Comparison of ENCODE assay signal across 8 cellular contexts in genomic region chr22:20858615-20859416, GRCh38. TPM values are rescaled to one million over a fixed set of nuclear protein-coding genes. Genes with fewer than 3 reads are reported as not detected.
DNase-seq lines count a peak whose midpoint lies in the region; ATAC-seq lines count a peak whose summit lies in the region.

Gene PI4KA, minus strand, starts transcription at chr22:20858811. Its CDS starts 86 bp downstream, at chr22:20858725.
Gene SNAP29, plus strand, starts transcription at chr22:20859007. Its CDS starts 104 bp downstream, at chr22:20859111.

- DNase-seq in AG08396 (ENCODE audit: low spot score) (peak; percentile 100), NCI-H345 (lab: John Stamatoyannopoulos, UW) (peak; percentile 96), caudate nucleus (lab: John Stamatoyannopoulos, UW) (peak; percentile 54 to 99 (median 95)), immature natural killer cell (peak; percentile 99), smooth muscle cell of the brain vasculature (ENCODE audit: low read depth, low spot score) (peak; percentile 93)
- DNase-seq in activated CD4-positive, CD25-positive, alpha-beta regulatory T cell (lab: John Stamatoyannopoulos, UW), result peak; percentile 94 to 98 (median 98)

- peak within 1 kb of the TSS; percentile 86 to 92 (median 90) for H3K4me3 Mint-ChIP-seq in immature natural killer cell

- peak within 1 kb of the TSS; percentile 89 to 94 (median 92) for H3K27ac Mint-ChIP-seq in immature natural killer cell

- H3K9me3 Mint-ChIP-seq in immature natural killer cell, result no peaks in the 10 kb centered on the region

- peaks cover 8 to 18% (median 10%) of the 10 kb centered on the region in 3 donors for H3K27me3 Mint-ChIP-seq in immature natural killer cell (ENCODE audit: low read depth in 3 of 3)

- ATAC-seq in GM19023 (IDR thresholded peaks at IDR 0.05; ENCODE audit: unreplicated experiment) (peak; percentile 93), HG03196 (IDR thresholded peaks at IDR 0.05; ENCODE audit: unreplicated experiment) (peak; percentile 85)

- peak within 1 kb of the TSS; percentile 79 for H3K27ac ChIP-seq in caudate nucleus (ENCODE audit: low read depth, low read length)

- H3K4me1 Mint-ChIP-seq in immature natural killer cell, result peaks cover 59 to 73% of the 10 kb centered on the region in 2 donors

- peaks cover 0 to 6% (median 0%) of the 10 kb centered on the region in 3 donors for H3K36me3 Mint-ChIP-seq in immature natural killer cell

RNA-seq across cellular contexts. Expression of gene PI4KA, which starts in this region (rescaled TPM):
- polyA plus RNA-seq in immature natural killer cell, result 10 to 100 TPM; 31.5 to 80.0 (median 33.7) TPM

RNA-seq across cellular contexts. Expression of gene SNAP29, which starts in this region (rescaled TPM):
- 10 to 100 TPM; 25.3 to 35.8 (median 35.7) TPM for polyA plus RNA-seq in immature natural killer cell

Comparison
In these comparisons a context has a peak if more than half of its experiments do, and no peak if none do; other contexts are left out.
1. Peak in every context shown above with its lines: DNase-seq, ATAC-seq and H3K27ac ChIP-seq.